In genomic region chr7:74275401-74275881, GRCh38 we compare ENCODE assay signal across 9 cellular contexts. TPM values are rescaled to one million over a fixed set of nuclear protein-coding genes. Genes with fewer than 3 reads are reported as not detected.
DNase-seq lines count a peak whose midpoint lies in the region; ATAC-seq and TF ChIP-seq lines count a peak whose summit lies in the region.
"Had no signal": no experiment of that assay in that cellular context is flagged by ENCODE, and none has a peak within 500 bp of the region (broad histone marks: within the 10 kb centered on the region; RNA-seq: fewer than 3 reads in every experiment).

No MANE protein-coding gene starts in this region.

- H3K27ac Mint-ChIP-seq in activated CD4-positive, alpha-beta T cell treated with anti-CD3 and anti-CD28 coated beads for 36 hours: no peak overlapping the region
- H3K27ac Mint-ChIP-seq: activated naive CD8-positive, alpha-beta T cell had no signal

- H3K9me3 ChIP-seq in PC-9 (ENCODE audit: insufficient read depth, low read depth) (no peaks in the 10 kb centered on the region), stomach (no peaks in the 10 kb centered on the region)

- peaks cover 47% of the 10 kb centered on the region for H3F3A ChIP-seq in PC-9 (ENCODE audit: insufficient read depth, low read depth)

- H3K27me3 Mint-ChIP-seq in activated CD4-positive, alpha-beta T cell treated with anti-CD3 and anti-CD28 coated beads for 36 hours: no peaks in the 10 kb centered on the region

- intact Hi-C loops in activated CD4-positive, alpha-beta T cell treated with anti-CD3 and anti-CD28 coated beads for 36 hours (cut with DNase I, micrococcal nuclease): loop anchor here (1.0 to 5.0 kb wide), 3 partner anchors 118 to 127 kb away; no protein-coding TSS in a partner anchor
- intact Hi-C loops in PC-9 (cut with micrococcal nuclease; ENCODE audit: unreplicated experiment): no loop called here
- intact Hi-C loops in stomach (cut with DNase I; ENCODE audit: low total_unique reads): no loop called here

- H2AFZ ChIP-seq in PC-9: no peak overlapping the region

- H3K79me2 ChIP-seq in PC-9 (ENCODE audit: low read depth): no peaks in the 10 kb centered on the region

- H3K9me3 Mint-ChIP-seq in activated CD4-positive, alpha-beta T cell treated with anti-CD3 and anti-CD28 coated beads for 36 hours (ENCODE audit: low read depth): no peaks in the 10 kb centered on the region

- WGBS in stomach, 5 donors: 46 to 68% (median 54%) methylated on average over 6 of the region's 6 CpGs

- TF ChIP-seq POLR2A in stomach (IDR thresholded peaks at IDR 0.05): no peak

- H3K36me3 Mint-ChIP-seq in activated CD4-positive, alpha-beta T cell treated with anti-CD3 and anti-CD28 coated beads for 36 hours (ENCODE audit: low read depth): no peaks in the 10 kb centered on the region
- H3K36me3 Mint-ChIP-seq: activated naive CD8-positive, alpha-beta T cell had no signal

- no peak for ATAC-seq in activated CD4-positive, alpha-beta T cell treated with anti-CD3 and anti-CD28 coated beads for 36 hours

- H3K4me3 ChIP-seq in PC-9 (no peak overlapping the region), fibroblast of pulmonary artery (replicated peaks; ENCODE audit: low read depth, low read length) (no peak overlapping the region), stomach (no peak overlapping the region)

- H3K4me1 ChIP-seq in PC-9 (replicated peaks; ENCODE audit: insufficient read depth) (peaks cover 39% of the 10 kb centered on the region), stomach (peaks cover 11 to 45% (median 30%) of the 10 kb centered on the region in 4 donors)

- no peak overlapping the region for H3K4me2 ChIP-seq in PC-9

- no TSS peak for BruUV-seq in PC-9 (replicated peaks; lab: Mats Ljungman, UMichigan)

- no peak overlapping the region for H3K4me3 Mint-ChIP-seq in activated CD4-positive, alpha-beta T cell treated with anti-CD3 and anti-CD28 coated beads for 36 hours
- H3K4me3 Mint-ChIP-seq: activated naive CD8-positive, alpha-beta T cell had no signal

- no peaks in the 10 kb centered on the region for H4K20me1 ChIP-seq in PC-9 (ENCODE audit: insufficient read depth)

- TF ChIP-seq CTCF in PC-9 (conservative IDR thresholded peaks at IDR 0.05) (peak; percentile 70), fibroblast of pulmonary artery (IDR thresholded peaks at IDR 0.05; ENCODE audit: low read length, missing control alignments) (peak; percentile 55), stomach (IDR thresholded peaks at IDR 0.05) (peak in 4 of 7 experiments; percentile 14 to 41 (median 31))

- CTCF ChIA-PET in activated CD4-positive, alpha-beta T cell treated with anti-CD3 and anti-CD28 coated beads for 36 hours (lab: Charles Lee): interaction anchor here (0.8 to 2.4 kb wide), 7 partner anchors 8 to 125 kb away, joined by 3 to 13 read pairs (median 4); partner anchors contain the start of gene CLIP2
- CTCF ChIA-PET in PC-9 (lab: Charles Lee): interaction anchor here (0.6 to 1.2 kb wide), 3 partner anchors 11 to 125 kb away, joined by 3 to 14 read pairs (median 3); no protein-coding TSS in a partner anchor

- H3K27ac ChIP-seq in PC-9 (no peak overlapping the region), stomach (no peak overlapping the region)

- H3K36me3 ChIP-seq in PC-9 (ENCODE audit: low read depth) (no peaks in the 10 kb centered on the region), stomach (no peaks in the 10 kb centered on the region)

- H3K27me3 ChIP-seq in PC-9 (ENCODE audit: insufficient read depth, low read depth) (no peaks in the 10 kb centered on the region), stomach (no peaks in the 10 kb centered on the region)

- peaks cover 10% of the 10 kb centered on the region for H3K4me1 Mint-ChIP-seq in activated CD4-positive, alpha-beta T cell treated with anti-CD3 and anti-CD28 coated beads for 36 hours

- H3K9me2 ChIP-seq in PC-9 (ENCODE audit: insufficient read depth): no peaks in the 10 kb centered on the region

- POLR2A ChIA-PET in activated CD4-positive, alpha-beta T cell treated with anti-CD3 and anti-CD28 coated beads for 36 hours (lab: Charles Lee): no interaction called here
- POLR2A ChIA-PET in PC-9 (lab: Charles Lee; ENCODE audit: unreplicated experiment): no interaction called here

- peak; percentile 34 for DNase-seq in activated CD4-positive, alpha-beta T cell treated with anti-CD3 and anti-CD28 coated beads for 36 hours
- DNase-seq in activated CD4-positive, alpha-beta T cell treated with anti-CD3 and anti-CD28 coated beads, Interleukin-2, amount 50 U/mL, for 1 hour: no peak
- DNase-seq in PC-9: no peak
- DNase-seq in fibroblast of pulmonary artery (ENCODE audit: low read depth): no peak
- no peak for DNase-seq in stomach
- DNase-seq in AG20443 (ENCODE audit: low spot score): no peak
- DNase-seq in midbrain (lab: John Stamatoyannopoulos, UW): no peak
- no peak for DNase-seq in cortex of kidney (lab: John Stamatoyannopoulos, UW)

- no peak for TF ChIP-seq EP300 in stomach (IDR thresholded peaks at IDR 0.05)

RNA-seq across cellular contexts. Expression of gene CLIP2, which starts 13.8 kb away (rescaled TPM):
- total RNA-seq in activated CD4-positive, alpha-beta T cell treated with anti-CD3 and anti-CD28 coated beads for 36 hours: 1 to 10 TPM; 1.4 to 1.8 TPM
- total RNA-seq in PC-9 (2021): 37.9 and 48.0 TPM in 2 replicates
- total RNA-seq in stomach: 100 to 1,000 TPM in 1 of 5 donors, 10 to 100 TPM in 4; 20.7 to 485 (median 24.5) TPM
- polyA plus RNA-seq in stomach: 10 to 100 TPM in 2 of 3 donors, 1 to 10 TPM in 1; 4.5 to 24.1 (median 10.5) TPM

RNA-seq across cellular contexts. Expression of gene RFC2, which starts 21.2 kb away (rescaled TPM):
- 100 to 1,000 TPM in 1 of 2 experiments, 10 to 100 TPM in 1; 84.9 to 123 TPM for total RNA-seq in activated CD4-positive, alpha-beta T cell treated with anti-CD3 and anti-CD28 coated beads for 36 hours
- total RNA-seq in PC-9 (2021): 65.5 and 75.7 TPM in 2 replicates
- 10 to 100 TPM in 4 of 5 donors, 1 to 10 TPM in 1; 7.7 to 39.1 (median 18.2) TPM for total RNA-seq in stomach
- 10 to 100 TPM; 22.0 to 27.8 (median 24.0) TPM for polyA plus RNA-seq in stomach

Comparison
In these comparisons a context has a peak if more than half of its experiments do, and no peak if none do; other contexts are left out.
1. RNA of gene CLIP2, which starts 13.8 kb away (total RNA-seq): 37.9 to 48.0 TPM in PC-9 and 20.7 to 485 TPM in stomach; 1.4 to 1.8 TPM in activated CD4-positive, alpha-beta T cell treated with anti-CD3 and anti-CD28 coated beads for 36 hours; every median in the first group is over 4 times any median in the second.
2. intact Hi-C loops: an anchor here in activated CD4-positive, alpha-beta T cell treated with anti-CD3 and anti-CD28 coated beads for 36 hours (1.0 to 5.0 kb wide); none called in PC-9 and stomach.
3. Peak in every context shown above with its lines, with median percentiles within 50 percentile points of each other: CTCF ChIP-seq.